In the genomic region with DNA sequence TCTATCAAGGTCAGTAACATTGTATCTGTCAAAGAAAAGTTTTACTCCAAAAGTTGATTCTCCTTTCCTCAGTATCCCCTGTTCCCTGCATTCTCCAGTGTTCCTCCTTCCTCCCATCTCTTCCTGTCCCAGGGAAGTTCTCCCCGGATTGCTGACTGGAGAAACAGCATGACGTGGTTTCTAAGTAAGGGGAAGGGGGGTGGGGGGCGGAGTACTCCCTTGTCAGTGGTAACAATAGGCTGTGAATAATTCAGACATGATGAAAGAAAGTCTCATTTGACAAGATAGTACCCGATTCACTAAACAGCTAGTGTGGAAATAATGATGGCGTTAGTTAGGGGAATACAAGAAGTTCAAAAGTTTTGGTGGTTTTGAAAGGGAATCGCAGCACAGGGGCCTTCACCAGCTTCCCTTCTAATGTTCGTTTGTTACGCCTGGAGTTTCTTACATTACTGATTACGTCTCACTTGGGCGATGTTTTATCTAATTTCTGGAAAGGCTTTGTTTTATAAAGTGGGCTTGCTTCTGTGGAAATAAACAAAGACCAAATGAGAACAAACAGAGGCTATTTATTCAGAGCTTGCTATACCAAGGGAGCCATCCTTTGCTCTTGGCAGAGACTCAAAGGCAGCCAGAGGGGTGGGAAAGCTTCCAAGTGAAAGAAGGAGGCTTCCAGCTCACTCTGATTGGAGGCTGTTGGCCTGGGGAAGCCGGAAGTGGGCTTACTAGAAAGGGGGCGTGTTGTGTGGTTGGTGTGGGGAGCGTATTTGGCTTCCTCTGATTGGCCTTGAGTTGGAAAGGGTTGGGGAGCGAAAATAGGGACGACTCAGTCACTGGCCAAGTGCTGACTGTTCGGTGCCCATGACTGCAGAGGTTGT, we compare ENCODE assay signal across 12 cellular contexts.
DNase-seq lines count a peak whose midpoint lies in the region; ATAC-seq and TF ChIP-seq lines count a peak whose summit lies in the region.
"Had no signal": no experiment of that assay in that cellular context is flagged by ENCODE, and none has a peak within 500 bp of the region (broad histone marks: within the 10 kb centered on the region; RNA-seq: fewer than 3 reads in every experiment).

No MANE protein-coding gene starts in this region.

- no peak overlapping the region for H4K91ac ChIP-seq in IMR-90 (ENCODE audit: insufficient read depth, low read depth, low read length)

- H3K36me3 Mint-ChIP-seq in chondrocyte (ENCODE audit: low read depth) (no peaks in the 10 kb centered on the region), immature natural killer cell (no peaks in the 10 kb centered on the region)
- no peaks in the 10 kb centered on the region for H3K36me3 Mint-ChIP-seq in effector memory CD8-positive, alpha-beta T cell (ENCODE audit: insufficient read depth)

- no peak for TF ChIP-seq CTCF in IMR-90 (conservative IDR thresholded peaks at IDR 0.05; ENCODE audit: low read depth, low read length)
- no peak for TF ChIP-seq CTCF in gastroesophageal sphincter (IDR thresholded peaks at IDR 0.05)
- no peak for TF ChIP-seq CTCF in chondrocyte (IDR thresholded peaks at IDR 0.05)

- H3K36me3 ChIP-seq in IMR-90 (ENCODE audit: control insufficient read depth, insufficient read depth, low read length) (no peaks in the 10 kb centered on the region), gastroesophageal sphincter (no peaks in the 10 kb centered on the region), rectal smooth muscle tissue (ENCODE audit: control insufficient read depth, insufficient read depth, low read length) (no peaks in the 10 kb centered on the region)
- H3K36me3 ChIP-seq: neutrophil had no signal

- no peak overlapping the region for H2AK5ac ChIP-seq in IMR-90 (ENCODE audit: low read depth, low read length)

- no peak for TF ChIP-seq RAD21 in IMR-90 (IDR thresholded peaks at IDR 0.05; ENCODE audit: low read length)

- H4K20me1 ChIP-seq in IMR-90 (ENCODE audit: insufficient read depth, low read length), result no peaks in the 10 kb centered on the region

- no peak overlapping the region for H4K8ac ChIP-seq in IMR-90 (ENCODE audit: low read depth in 2 of 2, low read length in 2 of 2)

- no peaks in the 10 kb centered on the region for H3K4me1 Mint-ChIP-seq in chondrocyte (ENCODE audit: low read depth)
- H3K4me1 Mint-ChIP-seq in effector memory CD8-positive, alpha-beta T cell (ENCODE audit: low read depth in 2 of 2), result no peaks in the 10 kb centered on the region
- no peaks in the 10 kb centered on the region for H3K4me1 Mint-ChIP-seq in immature natural killer cell
- H3K4me1 Mint-ChIP-seq: activated CD4-positive, alpha-beta T cell treated with anti-CD3 and anti-CD28 coated beads, Interleukin-2, amount 10 ng/mL, durations not matched to agents 24 days and 14 days had no signal

- BruUV-seq in IMR-90 (replicated peaks; lab: Mats Ljungman, UMichigan), result no TSS peak

- no peak for TF ChIP-seq EP300 in gastroesophageal sphincter (IDR thresholded peaks at IDR 0.05)

- H2BK5ac ChIP-seq in IMR-90 (ENCODE audit: low read depth, low read length, poor library complexity, severe bottlenecking), result no peak overlapping the region

- no peaks in the 10 kb centered on the region; the same call in 1 of the 2 replicates for H3K27me3 ChIP-seq in IMR-90 (ENCODE audit: control insufficient read depth, insufficient read depth, low read length)
- H3K27me3 ChIP-seq in gastroesophageal sphincter, result no peaks in the 10 kb centered on the region
- no peaks in the 10 kb centered on the region for H3K27me3 ChIP-seq in rectal smooth muscle tissue (ENCODE audit: control insufficient read depth, insufficient read depth, low read length)
- H3K27me3 ChIP-seq: neutrophil had no signal

- H3K9ac ChIP-seq in IMR-90 (ENCODE audit: low read depth, low read length) (no peak overlapping the region), rectal smooth muscle tissue (ENCODE audit: low read length) (no peak overlapping the region)

- WGBS in IMR-90 (ENCODE audit: extremely low coverage in 2 of 2, insufficient read length in 1 of 2), 2 experiments, result 18% methylated on average over 3 of the region's 16 CpGs; no CpG with 5 or more reads in 1 of the 2 experiments
- 64 to 65% methylated on average over 13 to 14 of the region's 16 CpGs for WGBS in gastroesophageal sphincter (ENCODE audit: low coverage in 1 of 2), 2 donors

- H3K27me3 Mint-ChIP-seq in chondrocyte (ENCODE audit: low read depth) (no peaks in the 10 kb centered on the region), immature natural killer cell (ENCODE audit: low read depth in 3 of 3) (peaks cover 2 to 7% (median 2%) of the 10 kb centered on the region in 3 donors)
- peaks cover 9 to 52% of the 10 kb centered on the region in 2 donors for H3K27me3 Mint-ChIP-seq in effector memory CD8-positive, alpha-beta T cell
- H3K27me3 Mint-ChIP-seq: activated CD4-positive, alpha-beta T cell treated with anti-CD3 and anti-CD28 coated beads, Interleukin-2, amount 10 ng/mL, durations not matched to agents 24 days and 14 days had no signal

- H3K27ac Mint-ChIP-seq in chondrocyte (ENCODE audit: unreplicated experiment) (no peak overlapping the region), immature natural killer cell (no peak overlapping the region)
- H3K27ac Mint-ChIP-seq in effector memory CD8-positive, alpha-beta T cell, result no peak overlapping the region
- H3K27ac Mint-ChIP-seq: activated CD4-positive, alpha-beta T cell treated with anti-CD3 and anti-CD28 coated beads, Interleukin-2, amount 10 ng/mL, durations not matched to agents 24 days and 14 days; HFFc6 had no signal

- dilution Hi-C loops in IMR-90 (cut with HindIII; ENCODE audit: low sequenced_read_pairs, unreplicated experiment), result no loop called here

- H3K14ac ChIP-seq in IMR-90 (replicated peaks; ENCODE audit: low read depth, low read length), result no peak overlapping the region

- no peak overlapping the region for H2BK120ac ChIP-seq in IMR-90 (ENCODE audit: low read depth, low read length)

- no peaks in the 10 kb centered on the region for H3K79me1 ChIP-seq in IMR-90 (ENCODE audit: low read depth in 1 of 2, low read length in 2 of 2)

- H3K9me3 Mint-ChIP-seq in chondrocyte (ENCODE audit: low read depth) (no peaks in the 10 kb centered on the region), immature natural killer cell (peaks cover 0 to 2% (median 0%) of the 10 kb centered on the region in 6 donors)
- H3K9me3 Mint-ChIP-seq in effector memory CD8-positive, alpha-beta T cell, result no peaks in the 10 kb centered on the region
- H3K9me3 Mint-ChIP-seq: activated CD4-positive, alpha-beta T cell treated with anti-CD3 and anti-CD28 coated beads, Interleukin-2, amount 10 ng/mL, durations not matched to agents 24 days and 14 days had no signal

- no peaks in the 10 kb centered on the region for H3K9me1 ChIP-seq in IMR-90 (ENCODE audit: insufficient read depth, low read length)

- H3K4me3 Mint-ChIP-seq in chondrocyte (ENCODE audit: unreplicated experiment) (no peak overlapping the region), immature natural killer cell (no peak overlapping the region)
- no peak overlapping the region for H3K4me3 Mint-ChIP-seq in effector memory CD8-positive, alpha-beta T cell
- H3K4me3 Mint-ChIP-seq: activated CD4-positive, alpha-beta T cell treated with anti-CD3 and anti-CD28 coated beads, Interleukin-2, amount 10 ng/mL, durations not matched to agents 24 days and 14 days; HFFc6 had no signal

- no peak overlapping the region for H2AK9ac ChIP-seq in IMR-90 (replicated peaks; ENCODE audit: low read depth, low read length, poor library complexity)

- H3K9me3 ChIP-seq in IMR-90 (ENCODE audit: control insufficient read depth, insufficient read depth, low read length) (peaks cover 4% of the 10 kb centered on the region; the same call in 1 of the 2 replicates), gastroesophageal sphincter (no peaks in the 10 kb centered on the region)
- H3K9me3 ChIP-seq: neutrophil had no signal

- H3K4me1 ChIP-seq in IMR-90 (ENCODE audit: control insufficient read depth, insufficient read depth, low read length), result no peaks in the 10 kb centered on the region; the same call in 1 of the 2 replicates
- H3K4me1 ChIP-seq in gastroesophageal sphincter, result no peaks in the 10 kb centered on the region
- no peaks in the 10 kb centered on the region for H3K4me1 ChIP-seq in rectal smooth muscle tissue (ENCODE audit: control insufficient read depth, insufficient read depth, low read length)

- POLR2A ChIA-PET in IMR-90 (lab: Charles Lee; ENCODE audit: unreplicated experiment), result interaction anchor here (0.6 kb wide), 1 partner anchor 10 kb away, joined by 3 read pairs; no protein-coding TSS in a partner anchor

- no peak overlapping the region; the same call in 1 of the 2 replicates for H3K4me2 ChIP-seq in IMR-90 (ENCODE audit: low read depth, low read length)

- H3K4ac ChIP-seq in IMR-90 (ENCODE audit: low read depth, low read length), result no peak overlapping the region

- H4K5ac ChIP-seq in IMR-90 (ENCODE audit: low read depth, low read length), result no peak overlapping the region; the same call in 1 of the 2 replicates

- DNase-seq in IMR-90 (peak; percentile 56), RPMI7951 (ENCODE audit: low read depth) (peak; percentile 13), chondrocyte (ENCODE audit: low spot score) (no peak), immature natural killer cell (no peak), activated gamma-delta T cell (lab: John Stamatoyannopoulos, UW) (no peak)
- no peak for DNase-seq in effector memory CD8-positive, alpha-beta T cell
- DNase-seq: activated CD4-positive, alpha-beta T cell treated with anti-CD3 and anti-CD28 coated beads, Interleukin-2, amount 10 ng/mL, durations not matched to agents 24 days and 14 days; HFFc6; NCI-H187 treated with DMSO at 0.1 percent for 48 hours had no signal

- intact Hi-C loops in IMR-90 (cut with micrococcal nuclease), result no loop called here

- no peak overlapping the region for H2BK15ac ChIP-seq in IMR-90 (ENCODE audit: low read depth, low read length)

- peak; percentile 87 for ATAC-seq in IMR-90 (ENCODE audit: low read depth)
- ATAC-seq in gastroesophageal sphincter, result peak; percentile 31
- no peak for ATAC-seq in effector memory CD8-positive, alpha-beta T cell (replicated peaks)

- no peak overlapping the region for H3K56ac ChIP-seq in IMR-90 (ENCODE audit: extremely low read depth, insufficient read depth, low read length)

- H3K18ac ChIP-seq in IMR-90 (ENCODE audit: low read depth, low read length), result no peak overlapping the region; the same call in 1 of the 2 replicates

- in situ Hi-C loops in IMR-90 (cut with MboI; ENCODE audit: low sequenced_read_pairs), result no loop called here

- TF ChIP-seq POLR2A in IMR-90 (IDR thresholded peaks at IDR 0.05; ENCODE audit: low read depth, low read length) (no peak), gastroesophageal sphincter (IDR thresholded peaks at IDR 0.05) (no peak)

- H3K4me3 ChIP-seq in IMR-90 (ENCODE audit: insufficient read depth, low read depth, low read length) (no peak overlapping the region), gastroesophageal sphincter (no peak overlapping the region), rectal smooth muscle tissue (ENCODE audit: low read length) (peak overlapping the region; percentile 35)

- CTCF ChIA-PET in IMR-90 (lab: Yijun Ruan, JAX), result no interaction called here

- no peak overlapping the region for H2BK20ac ChIP-seq in IMR-90 (ENCODE audit: low read depth, low read length)

- no peak overlapping the region for H3K23ac ChIP-seq in IMR-90 (ENCODE audit: low read depth, low read length)

- H3K27ac ChIP-seq in IMR-90 (ENCODE audit: insufficient read depth, low read length) (peak overlapping the region; percentile 58; the same call in 1 of the 2 replicates), gastroesophageal sphincter (no peak overlapping the region), rectal smooth muscle tissue (ENCODE audit: low read depth, low read length) (peak overlapping the region; percentile 66)
- H3K27ac ChIP-seq: neutrophil had no signal

- no peak overlapping the region for H2AFZ ChIP-seq in IMR-90 (replicated peaks; ENCODE audit: low read length, poor library complexity)

Comparison
In these comparisons a context has a peak if more than half of its experiments do, and no peak if none do; other contexts are left out.
1. DNase-seq: peak in IMR-90 (single experiment) and RPMI7951 (single experiment); none in chondrocyte (single experiment), effector memory CD8-positive, alpha-beta T cell (0 of 3), immature natural killer cell (0 of 3) and activated gamma-delta T cell (single experiment).
2. H3K27ac ChIP-seq: peak in IMR-90 (single experiment) and rectal smooth muscle tissue (single experiment); none in gastroesophageal sphincter (0 of 4).